In the genomic region with DNA sequence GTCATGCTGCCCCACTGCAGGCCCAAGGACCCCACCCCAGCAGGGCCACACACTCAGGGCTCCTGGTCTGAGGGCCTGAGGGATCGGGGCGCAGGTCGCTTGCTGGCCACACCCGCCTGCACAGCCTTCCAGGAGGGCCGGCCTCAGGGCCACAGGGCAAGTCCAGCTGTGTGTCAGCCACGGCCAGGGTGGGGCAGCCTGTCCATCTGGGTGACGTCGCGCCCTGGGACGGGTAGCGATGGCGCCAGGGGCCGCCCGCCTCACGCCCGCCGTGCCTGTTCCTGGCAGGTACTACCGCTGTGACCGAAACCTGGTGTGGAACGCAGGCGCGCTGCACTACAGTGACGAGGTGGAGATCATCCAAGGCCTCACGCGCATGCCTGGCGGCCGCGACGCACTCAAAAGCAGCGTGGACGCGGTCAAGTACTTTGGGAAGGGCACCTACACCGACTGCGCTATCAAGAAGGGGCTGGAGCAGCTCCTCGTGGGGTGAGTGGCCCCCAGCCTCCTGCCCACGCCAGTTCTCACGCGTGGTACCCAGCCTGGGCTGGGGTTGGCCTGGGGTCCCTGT, we compare ENCODE assay signal across 9 cellular contexts. TPM values are rescaled to one million over a fixed set of nuclear protein-coding genes. Genes with fewer than 3 reads are reported as not detected.
DNase-seq lines count a peak whose midpoint lies in the region; ATAC-seq and TF ChIP-seq lines count a peak whose summit lies in the region.
"Had no signal": no experiment of that assay in that cellular context is flagged by ENCODE, and none has a peak within 500 bp of the region (broad histone marks: within the 10 kb centered on the region; RNA-seq: fewer than 3 reads in every experiment).

No MANE protein-coding gene starts in this region.

- no peaks in the 10 kb centered on the region for H3K9me3 Mint-ChIP-seq in activated CD8-positive, alpha-beta memory T cell treated with anti-CD3 and anti-CD28 coated beads, Interleukin-2, amount 10 ng/mL, durations not matched to agents 7 days and 5 days (ENCODE audit: low read depth)
- H3K9me3 Mint-ChIP-seq: dendritic cell treated with granulocyte-macrophage colony-stimulating factor and Interleukin-4, amounts not matched to agents 40 ng/mL and 50 ng/mL, for 4 days had no signal

- H3K4me3 ChIP-seq in Peyer's patch (peak overlapping the region; percentile 50 to 76 (median 58)), skeletal muscle satellite cell (ENCODE audit: low read length) (peak overlapping the region; percentile 86)

- H3K4me1 Mint-ChIP-seq in activated CD8-positive, alpha-beta memory T cell treated with anti-CD3 and anti-CD28 coated beads, Interleukin-2, amount 10 ng/mL, durations not matched to agents 7 days and 5 days, result peaks cover 4% of the 10 kb centered on the region

- H3K4me2 ChIP-seq in skeletal muscle satellite cell (ENCODE audit: low read length), result peak overlapping the region; percentile 97

- H3K27ac Mint-ChIP-seq in activated CD8-positive, alpha-beta memory T cell treated with anti-CD3 and anti-CD28 coated beads, Interleukin-2, amount 10 ng/mL, durations not matched to agents 7 days and 5 days, result no peak overlapping the region
- H3K27ac Mint-ChIP-seq: dendritic cell treated with granulocyte-macrophage colony-stimulating factor and Interleukin-4, amounts not matched to agents 40 ng/mL and 50 ng/mL, for 4 days had no signal

- H3K36me3 ChIP-seq in Peyer's patch (peaks cover 0 to 10% (median 0%) of the 10 kb centered on the region in 3 donors), skeletal muscle satellite cell (ENCODE audit: insufficient read depth, low read length) (peaks cover 43% of the 10 kb centered on the region)

- TF ChIP-seq POLR2A in Peyer's patch (IDR thresholded peaks at IDR 0.05), result no peak

- H3K9me3 ChIP-seq in Peyer's patch (no peaks in the 10 kb centered on the region), skeletal muscle satellite cell (replicated peaks; ENCODE audit: low read length) (no peaks in the 10 kb centered on the region)

- CTCF ChIA-PET in activated CD8-positive, alpha-beta memory T cell treated with anti-CD3 and anti-CD28 coated beads, Interleukin-2, amount 10 ng/mL, durations not matched to agents 7 days and 5 days (lab: Charles Lee), result interaction anchor here (1.6 kb wide), 1 partner anchor 11 kb away, joined by 4 read pairs; no protein-coding TSS in a partner anchor

- no peak overlapping the region for H3K4me3 Mint-ChIP-seq in activated CD8-positive, alpha-beta memory T cell treated with anti-CD3 and anti-CD28 coated beads, Interleukin-2, amount 10 ng/mL, durations not matched to agents 7 days and 5 days
- H3K4me3 Mint-ChIP-seq: dendritic cell treated with granulocyte-macrophage colony-stimulating factor and Interleukin-4, amounts not matched to agents 40 ng/mL and 50 ng/mL, for 4 days had no signal

- H3K27me3 ChIP-seq in Peyer's patch, result no peaks in the 10 kb centered on the region
- H3K27me3 ChIP-seq in skeletal muscle satellite cell (ENCODE audit: control insufficient read depth, insufficient read depth, low read length), result no peaks in the 10 kb centered on the region

- DNase-seq in ELF-1 (ENCODE audit: low read depth, low spot score), result peak; percentile 30
- peak in 1 of 3 donors; percentile 52 for DNase-seq in Peyer's patch
- peak; percentile 79 for DNase-seq in left ventricle myocardium superior
- no peak for DNase-seq in HT-29 (ENCODE audit: low spot score)
- DNase-seq in activated CD8-positive, alpha-beta memory T cell treated with anti-CD3 and anti-CD28 coated beads, Interleukin-2, amount 10 ng/mL, durations not matched to agents 7 days and 5 days, result no peak

- H3K36me3 Mint-ChIP-seq in activated CD8-positive, alpha-beta memory T cell treated with anti-CD3 and anti-CD28 coated beads, Interleukin-2, amount 10 ng/mL, durations not matched to agents 7 days and 5 days, result no peaks in the 10 kb centered on the region

- H3K27ac ChIP-seq in Peyer's patch, result peak overlapping the region in 3 of 4 donors; percentile 57 to 82 (median 79)

- TF ChIP-seq CTCF in Peyer's patch (IDR thresholded peaks at IDR 0.05), result no peak

- peak; percentile 29 for ATAC-seq in left ventricle myocardium superior
- no peak for ATAC-seq in HG03571 (IDR thresholded peaks at IDR 0.05; ENCODE audit: unreplicated experiment)
- ATAC-seq in HG03196 (IDR thresholded peaks at IDR 0.05; ENCODE audit: unreplicated experiment), result no peak
- no peak for ATAC-seq in activated CD8-positive, alpha-beta memory T cell treated with anti-CD3 and anti-CD28 coated beads, Interleukin-2, amount 10 ng/mL, durations not matched to agents 7 days and 5 days

- intact Hi-C loops in left ventricle myocardium superior (cut with micrococcal nuclease), result no loop called here

- H3K27me3 Mint-ChIP-seq in activated CD8-positive, alpha-beta memory T cell treated with anti-CD3 and anti-CD28 coated beads, Interleukin-2, amount 10 ng/mL, durations not matched to agents 7 days and 5 days, result peaks cover 10% of the 10 kb centered on the region

- H3K9ac ChIP-seq in skeletal muscle satellite cell (ENCODE audit: low read depth, low read length), result no peak overlapping the region

- H3K4me1 ChIP-seq in Peyer's patch, result peaks cover 0 to 18% (median 5%) of the 10 kb centered on the region in 4 donors
- H3K4me1 ChIP-seq in skeletal muscle satellite cell (ENCODE audit: control insufficient read depth, insufficient read depth, low read length), result peaks cover 11% of the 10 kb centered on the region

RNA-seq across cellular contexts. Expression of a gene that starts 2.5 kb away (rescaled TPM):
- total RNA-seq in Peyer's patch (100 to 1,000 TPM in 3 of 4 donors, 10 to 100 TPM in 1; 37.7 to 458 (median 161) TPM), left ventricle myocardium superior (188 TPM)
- total RNA-seq in skeletal muscle satellite cell (2012; rRNA removed), result 1,280 and 2,418 TPM in 2 replicates
- 1.1 and 4.4 TPM in 2 replicates for total RNA-seq in HT-29 (2014; rRNA removed; shearing (Covaris generic))
- 1 to 10 TPM in 1 of 2 experiments, under 1 TPM in 1; 0.12 to 5.4 TPM for total RNA-seq in activated CD8-positive, alpha-beta memory T cell treated with anti-CD3 and anti-CD28 coated beads, Interleukin-2, amount 10 ng/mL, durations not matched to agents 7 days and 5 days

Comparison
In these comparisons a context has a peak if more than half of its experiments do, and no peak if none do; other contexts are left out.
1. DNase-seq: peak in ELF-1 (single experiment) and left ventricle myocardium superior (single experiment); none in HT-29 (single experiment) and activated CD8-positive, alpha-beta memory T cell treated with anti-CD3 and anti-CD28 coated beads, Interleukin-2, amount 10 ng/mL, durations not matched to agents 7 days and 5 days (single experiment).